Comparison of ENCODE assay signal across 8 cellular contexts in genomic region chr6:31665501-31666336, GRCh38. TPM values are rescaled to one million over a fixed set of nuclear protein-coding genes. Genes with fewer than 3 reads are reported as not detected.
A peak's percentile ranks its signal among the peaks of the same experiment; 100 is the strongest.
DNase-seq lines count a peak whose midpoint lies in the region; TF ChIP-seq lines count a peak whose summit lies in the region.

Gene CSNK2B, plus strand, starts transcription at chr6:31666080. Its CDS starts 752 bp downstream, at chr6:31666832.

- peaks cover 20% of the 10 kb centered on the region for H3F3A ChIP-seq in MM.1S (ENCODE audit: insufficient read depth, low read length)
- peaks cover 33% of the 10 kb centered on the region for H3F3A ChIP-seq in neural progenitor cell (ENCODE audit: low read depth)

- peak within 1 kb of the TSS; percentile 97 for H3K4me3 Mint-ChIP-seq in neural progenitor cell

- H3K4me3 ChIP-seq in HAP-1 = peak within 1 kb of the TSS; percentile 99
- peak within 1 kb of the TSS; percentile 99 for H3K4me3 ChIP-seq in MM.1S (ENCODE audit: low read length)
- peak within 1 kb of the TSS; percentile 96 for H3K4me3 ChIP-seq in fibroblast of villous mesenchyme (ENCODE audit: low read depth, low read length)
- peak within 1 kb of the TSS; percentile 90 for H3K4me3 ChIP-seq in neural progenitor cell

- DNase-seq in G401 (ENCODE audit: low spot score) (peak; percentile 99), HAP-1 (ENCODE audit: low spot score in 2 of 2) (peak; percentile 98 to 99), MM.1S (peak; percentile 98), SIG-M5 (lab: John Stamatoyannopoulos, UW) (peak; percentile 89), activated gamma-delta T cell (lab: John Stamatoyannopoulos, UW) (peak; percentile 94), fibroblast of villous mesenchyme (ENCODE audit: low read depth) (peak; percentile 97), neural progenitor cell (ENCODE audit: low spot score) (peak; percentile 98), stromal cell of bone marrow (ENCODE audit: low read depth) (peak; percentile 96)

- peaks cover 5% of the 10 kb centered on the region for H3K27me3 Mint-ChIP-seq in neural progenitor cell (ENCODE audit: insufficient read depth, low read depth)

- no peaks in the 10 kb centered on the region for H3K9me3 ChIP-seq in HAP-1
- no peaks in the 10 kb centered on the region for H3K9me3 ChIP-seq in MM.1S (replicated peaks; ENCODE audit: insufficient read depth, low read length)
- no peaks in the 10 kb centered on the region for H3K9me3 ChIP-seq in neural progenitor cell (ENCODE audit: low read depth)

- peaks cover 9% of the 10 kb centered on the region for H3K4me1 ChIP-seq in HAP-1
- peaks cover 31% of the 10 kb centered on the region for H3K4me1 ChIP-seq in MM.1S (ENCODE audit: low read length)
- H3K4me1 ChIP-seq in neural progenitor cell = peaks cover 17% of the 10 kb centered on the region

- in situ Hi-C loops in G401 (cut with HindIII; ENCODE audit: low sequenced_read_pairs) (no loop called here), HAP-1 (cut with MboI; ENCODE audit: low sequenced_read_pairs) (loop anchor here (10.0 kb wide), 1 partner anchor 299 kb away; no protein-coding TSS in a partner anchor)

- H3K79me2 ChIP-seq in MM.1S (ENCODE audit: low read length) = peaks cover 70% of the 10 kb centered on the region
- H3K79me2 ChIP-seq in neural progenitor cell (ENCODE audit: low read depth) = peaks cover 57% of the 10 kb centered on the region

- no peak; the same call in 1 of the 2 replicates for TF ChIP-seq CTCF in MM.1S (IDR thresholded peaks at IDR 0.05; ENCODE audit: low read length)
- TF ChIP-seq CTCF in fibroblast of villous mesenchyme (IDR thresholded peaks at IDR 0.05; ENCODE audit: insufficient read depth, low read depth, low read length) = no peak
- no peak for TF ChIP-seq CTCF in neural progenitor cell (IDR thresholded peaks at IDR 0.05)

- H3K27ac Mint-ChIP-seq in neural progenitor cell = peak within 1 kb of the TSS; percentile 97

- H3K4me2 ChIP-seq in MM.1S (ENCODE audit: low read depth, low read length) = peak within 1 kb of the TSS; percentile 97
- H3K4me2 ChIP-seq in neural progenitor cell = peak within 1 kb of the TSS; percentile 85

- no peaks in the 10 kb centered on the region for H3K27me3 ChIP-seq in HAP-1 (ENCODE audit: low read depth)
- no peaks in the 10 kb centered on the region for H3K27me3 ChIP-seq in MM.1S (replicated peaks; ENCODE audit: insufficient read depth, low read length)
- no peaks in the 10 kb centered on the region for H3K27me3 ChIP-seq in neural progenitor cell

- H3K36me3 ChIP-seq in HAP-1 (replicated peaks) (peaks cover 72% of the 10 kb centered on the region), MM.1S (replicated peaks; ENCODE audit: insufficient read depth, low read length) (peaks cover 13% of the 10 kb centered on the region), neural progenitor cell (no peaks in the 10 kb centered on the region)

- no peaks in the 10 kb centered on the region for H3K9me2 ChIP-seq in MM.1S (replicated peaks; ENCODE audit: insufficient read depth, low read length)

- H3K4me1 Mint-ChIP-seq in neural progenitor cell = peaks cover 41% of the 10 kb centered on the region

- H3K9me3 Mint-ChIP-seq in neural progenitor cell = no peaks in the 10 kb centered on the region

- H3K27ac ChIP-seq in MM.1S (ENCODE audit: low read length) (peak within 1 kb of the TSS; percentile 99), neural progenitor cell (peak within 1 kb of the TSS; percentile 93)

- H2AFZ ChIP-seq in MM.1S (ENCODE audit: low read length) = peak within 1 kb of the TSS; percentile 82
- H2AFZ ChIP-seq in neural progenitor cell (replicated peaks) = peak within 1 kb of the TSS; percentile 88

- H3K9ac ChIP-seq in MM.1S (ENCODE audit: low read length) (peak within 1 kb of the TSS; percentile 100), neural progenitor cell (peak within 1 kb of the TSS; percentile 84)

- H4K20me1 ChIP-seq in MM.1S (ENCODE audit: insufficient read depth, low read length) = no peaks in the 10 kb centered on the region
- H4K20me1 ChIP-seq in neural progenitor cell (ENCODE audit: low read depth) = no peaks in the 10 kb centered on the region

- H3K36me3 Mint-ChIP-seq in neural progenitor cell = peaks cover 23% of the 10 kb centered on the region

RNA-seq across cellular contexts. Expression of gene CSNK2B, which starts in this region (rescaled TPM):
- 105 and 107 TPM in 2 replicates for total RNA-seq in G401 (2014; rRNA removed; shearing (Covaris generic))
- 136 and 144 TPM in 2 replicates for total RNA-seq in fibroblast of villous mesenchyme
- total RNA-seq in neural progenitor cell (ENCODE audit: low replicate concordance) = 126 and 190 TPM in 2 replicates

Comparison
In these comparisons a context has a peak if more than half of its experiments do, and no peak if none do; other contexts are left out.
1. Peak in every context shown above with its lines: DNase-seq, H3K4me3 ChIP-seq and H3K27ac ChIP-seq.